ENCODE assay signal across 8 cellular contexts in the genomic region with DNA sequence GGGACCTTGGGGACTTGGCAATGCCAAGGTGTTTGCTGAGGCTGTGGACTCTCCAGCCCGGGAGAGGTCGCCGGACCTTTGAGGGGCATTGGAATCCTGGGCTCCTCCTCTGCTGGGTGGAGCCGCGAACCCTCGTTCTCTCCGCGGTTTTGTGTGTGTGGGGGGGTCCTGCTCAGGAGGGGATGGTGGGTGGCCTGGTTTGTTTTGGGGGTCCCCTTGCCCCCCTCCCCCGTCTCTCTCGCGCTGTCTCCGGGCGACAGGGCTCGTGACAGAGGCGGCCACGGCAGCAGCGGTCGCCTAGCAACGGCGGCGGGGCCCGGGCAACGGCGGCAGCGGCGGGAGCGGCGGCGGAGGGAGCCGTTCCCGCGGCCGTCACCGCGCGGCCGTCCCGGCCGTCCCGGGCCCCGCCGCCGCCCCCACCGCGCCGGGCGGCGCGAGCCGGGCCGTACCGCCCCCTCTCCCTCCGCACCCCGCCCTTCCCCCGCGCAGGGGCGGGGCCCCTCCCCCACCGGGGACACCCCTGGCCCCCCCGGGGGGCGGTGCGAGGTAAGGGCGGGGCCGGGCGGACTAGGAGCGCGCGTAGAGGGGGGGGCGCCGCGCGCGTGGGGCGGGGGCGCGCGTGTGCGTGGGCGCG. TPM values are rescaled to one million over a fixed set of nuclear protein-coding genes. Genes with fewer than 3 reads are reported as not detected.
DNase-seq lines count a peak whose midpoint lies in the region; ATAC-seq and TF ChIP-seq lines count a peak whose summit lies in the region.

No MANE protein-coding gene starts in this region.

- peak overlapping the region; percentile 93 to 99 (median 99) for H3K27ac Mint-ChIP-seq in naive thymus-derived CD8-positive, alpha-beta T cell

- peak; percentile 4 to 11 for ATAC-seq in naive thymus-derived CD8-positive, alpha-beta T cell

- H3K4me1 Mint-ChIP-seq in naive thymus-derived CD8-positive, alpha-beta T cell = peaks cover 61 to 94% (median 81%) of the 10 kb centered on the region in 4 donors

- no peak for TF ChIP-seq EP300 in esophagus muscularis mucosa (IDR thresholded peaks at IDR 0.05)

- 0% methylated on average over 15 of the region's 79 CpGs for WGBS in esophagus muscularis mucosa

- H3K27me3 Mint-ChIP-seq in naive thymus-derived CD8-positive, alpha-beta T cell = no peaks in the 10 kb centered on the region

- POLR2A ChIA-PET in naive thymus-derived CD8-positive, alpha-beta T cell (lab: Charles Lee) = interaction anchor here (0.6 to 4.3 kb wide), 7 partner anchors 9 to 156 kb away, joined by 3 to 30 read pairs (median 5); a partner anchor contains a TSS

- H3K4me1 ChIP-seq in esophagus muscularis mucosa (peaks cover 54 to 86% (median 81%) of the 10 kb centered on the region in 4 donors), tibial artery (peaks cover 0 to 66% (median 49%) of the 10 kb centered on the region in 4 donors)

- H3K27me3 ChIP-seq in esophagus muscularis mucosa (no peaks in the 10 kb centered on the region), tibial artery (no peaks in the 10 kb centered on the region)

- H3K36me3 Mint-ChIP-seq in naive thymus-derived CD8-positive, alpha-beta T cell = no peaks in the 10 kb centered on the region

- H3K27ac ChIP-seq in esophagus muscularis mucosa (replicated peaks in 1 of 4) (peak overlapping the region; percentile 89 to 95 (median 94)), tibial artery (peak overlapping the region; percentile 95 to 97)

- peak overlapping the region; percentile 87 to 97 (median 93) for H3K4me3 Mint-ChIP-seq in naive thymus-derived CD8-positive, alpha-beta T cell

- TF ChIP-seq POLR2A in esophagus muscularis mucosa (IDR thresholded peaks at IDR 0.05; ENCODE audit: low read depth) = no peak

- no peaks in the 10 kb centered on the region for H3K9me3 ChIP-seq in esophagus muscularis mucosa
- no peaks in the 10 kb centered on the region for H3K9me3 ChIP-seq in tibial artery

- intact Hi-C loops in esophagus muscularis mucosa (cut with DNase I) (loop anchor here (5.0 kb wide), 1 partner anchor 35 kb away; a partner anchor contains a TSS), tibial artery (cut with DNase I; ENCODE audit: low total_unique reads) (loop anchor here (10.0 kb wide), 2 partner anchors 113 to 797 kb away; a partner anchor contains a TSS)

- H3K36me3 ChIP-seq in esophagus muscularis mucosa (no peaks in the 10 kb centered on the region), tibial artery (no peaks in the 10 kb centered on the region)

- H3K4me3 ChIP-seq in esophagus muscularis mucosa (peak overlapping the region; percentile 62 to 75 (median 66)), tibial artery (peak overlapping the region; percentile 56 to 77)

- no peaks in the 10 kb centered on the region for H3K9me3 Mint-ChIP-seq in naive thymus-derived CD8-positive, alpha-beta T cell

- TF ChIP-seq CTCF in esophagus muscularis mucosa (IDR thresholded peaks at IDR 0.05) (no peak), tibial artery (IDR thresholded peaks at IDR 0.05) (no peak)

- DNase-seq in Daoy (ENCODE audit: low read depth) (peak; percentile 55), M059J (ENCODE audit: low read depth) (peak; percentile 51), esophagus muscularis mucosa (ENCODE audit: extremely low spot score) (no peak), tibial artery (peak; percentile 45 to 78), HuH-7 (ENCODE audit: low spot score) (no peak), NCI-H524 treated with DMSO at 0.1 percent for 48 hours (lab: John Stamatoyannopoulos, UW) (no peak)
- DNase-seq in activated T-cell treated with anti-CD3 and anti-CD28 coated beads, Interleukin-2, amount 50 U/mL, for 1 hour = peak; percentile 74
- peak; percentile 39 to 87 (median 64) for DNase-seq in naive thymus-derived CD8-positive, alpha-beta T cell

RNA-seq across cellular contexts. Expression of a gene that starts 7.8 kb away (rescaled TPM):
- 1.1 and 3.7 TPM in 2 replicates for total RNA-seq in Daoy (2014; rRNA removed; shearing (Covaris generic))
- total RNA-seq in M059J (2014; rRNA removed; shearing (Covaris generic)) = 2.5 and 5.7 TPM in 2 replicates
- total RNA-seq in esophagus muscularis mucosa = 10 to 100 TPM in 3 of 4 donors, 1 to 10 TPM in 1; 8.0 to 17.6 (median 13.2) TPM
- 10 to 100 TPM; 57.0 to 66.6 TPM for total RNA-seq in naive thymus-derived CD8-positive, alpha-beta T cell
- 1 to 10 TPM in 2 of 3 donors, under 1 TPM in 1; 0.38 to 1.9 (median 1.4) TPM for polyA plus RNA-seq in naive thymus-derived CD8-positive, alpha-beta T cell

RNA-seq across cellular contexts. Expression of a gene that starts 9.8 kb away (rescaled TPM):
- 208 and 223 TPM in 2 replicates for total RNA-seq in Daoy (2014; rRNA removed; shearing (Covaris generic))
- 610 and 623 TPM in 2 replicates for total RNA-seq in M059J (2014; rRNA removed; shearing (Covaris generic))
- 100 to 1,000 TPM; 109 to 136 (median 123) TPM for total RNA-seq in esophagus muscularis mucosa
- total RNA-seq in naive thymus-derived CD8-positive, alpha-beta T cell = 100 to 1,000 TPM; 198 to 201 TPM
- polyA plus RNA-seq in naive thymus-derived CD8-positive, alpha-beta T cell = 100 to 1,000 TPM; 338 to 441 (median 385) TPM

RNA-seq across cellular contexts. Expression of a gene that starts 16.9 kb away (rescaled TPM):
- total RNA-seq in Daoy (2014; rRNA removed; shearing (Covaris generic)) = 14.3 and 18.5 TPM in 2 replicates
- total RNA-seq in M059J (2014; rRNA removed; shearing (Covaris generic)) = 61.9 and 67.3 TPM in 2 replicates
- 10 to 100 TPM; 68.5 to 91.5 (median 84.9) TPM for total RNA-seq in esophagus muscularis mucosa
- 100 to 1,000 TPM; 213 to 223 TPM for total RNA-seq in naive thymus-derived CD8-positive, alpha-beta T cell
- 10 to 100 TPM; 44.3 to 71.4 (median 45.3) TPM for polyA plus RNA-seq in naive thymus-derived CD8-positive, alpha-beta T cell

RNA-seq across cellular contexts. Expression of a gene that starts 26.7 kb away (rescaled TPM):
- total RNA-seq in Daoy (2014; rRNA removed; shearing (Covaris generic)) = 7.5 and 9.0 TPM in 2 replicates
- 6.6 and 9.8 TPM in 2 replicates for total RNA-seq in M059J (2014; rRNA removed; shearing (Covaris generic))
- 1 to 10 TPM; 1.7 to 3.5 (median 3.0) TPM for total RNA-seq in esophagus muscularis mucosa
- 10 to 100 TPM; 10.6 to 11.9 TPM for total RNA-seq in naive thymus-derived CD8-positive, alpha-beta T cell
- 10 to 100 TPM in 1 of 3 donors, 1 to 10 TPM in 2; 3.7 to 10.4 (median 6.4) TPM for polyA plus RNA-seq in naive thymus-derived CD8-positive, alpha-beta T cell

RNA-seq across cellular contexts. Expression of a gene that starts 36.1 kb away (rescaled TPM):
- total RNA-seq in Daoy (2014; rRNA removed; shearing (Covaris generic)) = 122 and 148 TPM in 2 replicates
- 130 and 159 TPM in 2 replicates for total RNA-seq in M059J (2014; rRNA removed; shearing (Covaris generic))
- 1 to 10 TPM in 1 of 4 donors, under 1 TPM in 2, not detected in 1; 0.39 to 1.1 (median 0.42) TPM for total RNA-seq in esophagus muscularis mucosa
- 1 to 10 TPM in 1 of 2 experiments, under 1 TPM in 1; 0.60 to 1.2 TPM for total RNA-seq in naive thymus-derived CD8-positive, alpha-beta T cell
- polyA plus RNA-seq in naive thymus-derived CD8-positive, alpha-beta T cell = under 1 TPM in 2 of 3 donors, not detected in 1; 0.26 to 0.46 TPM

Comparison
In these comparisons a context has a peak if more than half of its experiments do, and no peak if none do; other contexts are left out.
1. DNase-seq: peak in Daoy (single experiment), M059J (single experiment), activated T-cell treated with anti-CD3 and anti-CD28 coated beads, Interleukin-2, amount 50 U/mL, for 1 hour (single experiment), naive thymus-derived CD8-positive, alpha-beta T cell (10 of 10) and tibial artery (2 of 2); none in esophagus muscularis mucosa (single experiment), HuH-7 (single experiment) and NCI-H524 treated with DMSO at 0.1 percent for 48 hours (single experiment).